ENCODE assay signal across 9 cellular contexts in the genomic region with DNA sequence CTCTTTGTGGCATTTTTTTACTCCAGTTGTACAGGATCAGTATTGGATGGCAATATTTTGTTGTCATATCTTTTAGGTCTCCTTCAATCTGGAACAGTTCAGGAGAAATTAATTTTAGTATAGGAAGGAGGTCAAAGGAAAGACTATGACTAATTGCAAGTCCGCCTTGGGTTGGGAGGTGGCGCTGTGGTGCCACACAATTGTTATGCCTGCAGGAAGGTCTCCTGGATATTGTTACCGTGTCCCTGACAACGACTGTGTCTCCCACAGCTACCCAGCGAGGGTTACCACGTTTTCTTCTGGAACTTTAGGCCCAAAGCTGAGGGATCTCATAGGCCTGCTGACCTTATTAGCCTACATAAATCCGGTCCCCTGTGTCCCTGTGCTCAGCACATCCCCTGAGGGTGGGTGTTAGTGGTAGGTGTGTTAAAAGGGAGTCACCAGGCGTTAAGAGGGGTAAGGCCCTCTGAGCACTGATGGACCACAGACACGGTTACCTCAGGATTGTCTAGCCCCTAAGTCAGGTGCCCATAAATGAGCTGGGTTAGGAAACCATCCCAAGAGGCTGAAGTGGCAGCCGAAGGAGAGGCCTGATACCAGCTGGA. TPM values are rescaled to one million over a fixed set of nuclear protein-coding genes. Genes with fewer than 3 reads are reported as not detected.
DNase-seq lines count a peak whose midpoint lies in the region; ATAC-seq and TF ChIP-seq lines count a peak whose summit lies in the region.
"Had no signal": no experiment of that assay in that cellular context is flagged by ENCODE, and none has a peak within 500 bp of the region (broad histone marks: within the 10 kb centered on the region; RNA-seq: fewer than 3 reads in every experiment).

No MANE protein-coding gene starts in this region.

- H3K36me3 Mint-ChIP-seq in activated CD8-positive, alpha-beta T cell treated with anti-CD3 and anti-CD28 coated beads for 36 hours (ENCODE audit: low read depth): no peaks in the 10 kb centered on the region
- no peaks in the 10 kb centered on the region for H3K36me3 Mint-ChIP-seq in endothelial cell (ENCODE audit: low read depth, unreplicated experiment)

- H3K27me3 Mint-ChIP-seq in activated CD8-positive, alpha-beta T cell treated with anti-CD3 and anti-CD28 coated beads for 36 hours: no peaks in the 10 kb centered on the region
- H3K27me3 Mint-ChIP-seq in endothelial cell (ENCODE audit: unreplicated experiment): no peaks in the 10 kb centered on the region

- H3K27ac Mint-ChIP-seq in activated CD8-positive, alpha-beta T cell treated with anti-CD3 and anti-CD28 coated beads for 36 hours: no peak overlapping the region
- H3K27ac Mint-ChIP-seq in endothelial cell (ENCODE audit: unreplicated experiment): peak overlapping the region; percentile 59

- DNase-seq in SKM-1 treated with dmso at 0.1 percent for 144 hours (lab: John Stamatoyannopoulos, UW; ENCODE audit: unreplicated experiment): peak; percentile 51
- DNase-seq in SKM-1 (lab: John Stamatoyannopoulos, UW; ENCODE audit: unreplicated experiment): no peak
- peak; percentile 69 for DNase-seq in NCI-H69 (lab: John Stamatoyannopoulos, UW)
- peak; percentile 79 for DNase-seq in activated CD8-positive, alpha-beta T cell treated with anti-CD3 and anti-CD28 coated beads for 36 hours
- peak; percentile 76 for DNase-seq in endothelial cell (ENCODE audit: low spot score)
- DNase-seq in mucosa of gallbladder (ENCODE audit: low spot score): peak; percentile 58
- peak in 5 of 6 experiments; percentile 2 to 23 (median 15) for DNase-seq in stimulated activated naive CD4-positive, alpha-beta T cell (lab: John Stamatoyannopoulos, UW)

- CTCF ChIA-PET in activated CD8-positive, alpha-beta T cell treated with anti-CD3 and anti-CD28 coated beads for 36 hours (lab: Charles Lee): interaction anchor here (0.7 to 7.2 kb wide), 38 partner anchors 8 to 1051 kb away, joined by 3 to 99 read pairs (median 4); partner anchors contain the start of gene C3orf33

- POLR2A ChIA-PET in activated CD8-positive, alpha-beta T cell treated with anti-CD3 and anti-CD28 coated beads for 36 hours (lab: Charles Lee): no interaction called here

- intact Hi-C loops in activated CD8-positive, alpha-beta T cell treated with anti-CD3 and anti-CD28 coated beads for 36 hours (cut with micrococcal nuclease): loop anchor here (1.0 to 10.0 kb wide), 3 partner anchors 230 to 933 kb away; no protein-coding TSS in a partner anchor

- peak; percentile 73 for ATAC-seq in HG03439 (IDR thresholded peaks at IDR 0.05; ENCODE audit: unreplicated experiment)
- ATAC-seq in activated CD8-positive, alpha-beta T cell treated with anti-CD3 and anti-CD28 coated beads for 36 hours: peak; percentile 66

- H3K4me3 Mint-ChIP-seq in activated CD8-positive, alpha-beta T cell treated with anti-CD3 and anti-CD28 coated beads for 36 hours: no peak overlapping the region
- H3K4me3 Mint-ChIP-seq in endothelial cell (ENCODE audit: unreplicated experiment): no peak overlapping the region

- TF ChIP-seq CTCF in activated CD8-positive, alpha-beta T cell treated with anti-CD3 and anti-CD28 coated beads for 36 hours (IDR thresholded peaks at IDR 0.05): peak; percentile 84
- TF ChIP-seq CTCF in endothelial cell (IDR thresholded peaks at IDR 0.05; ENCODE audit: unreplicated experiment): peak; percentile 87

- H3K9me3 Mint-ChIP-seq in activated CD8-positive, alpha-beta T cell treated with anti-CD3 and anti-CD28 coated beads for 36 hours: no peaks in the 10 kb centered on the region
- H3K9me3 Mint-ChIP-seq in endothelial cell (ENCODE audit: unreplicated experiment): no peaks in the 10 kb centered on the region

- H3K4me1 Mint-ChIP-seq in activated CD8-positive, alpha-beta T cell treated with anti-CD3 and anti-CD28 coated beads for 36 hours (ENCODE audit: low read depth): peaks cover 7% of the 10 kb centered on the region
- peaks cover 15% of the 10 kb centered on the region for H3K4me1 Mint-ChIP-seq in endothelial cell (ENCODE audit: unreplicated experiment)

RNA-seq across cellular contexts. Expression of gene KCNAB1, which starts 31.5 kb away (rescaled TPM):
- total RNA-seq in activated CD8-positive, alpha-beta T cell treated with anti-CD3 and anti-CD28 coated beads for 36 hours: not detected
- not detected for total RNA-seq in endothelial cell (ENCODE audit: unreplicated experiment)
- 1.6 TPM for total RNA-seq in mucosa of gallbladder
- total RNA-seq: mononuclear cell had no signal
